Comparison of ENCODE assay signal across 39 cellular contexts in genomic region chr21:19792004-19792403, GRCh38.
"Had no signal": no experiment of that assay in that cellular context is flagged by ENCODE, and none has a peak within 500 bp of the region (broad histone marks: within the 10 kb centered on the region; RNA-seq: fewer than 3 reads in every experiment).

No MANE protein-coding gene starts in this region.

- H3K36me3 Mint-ChIP-seq: activated CD4-positive, alpha-beta memory T cell treated with anti-CD3 and anti-CD28 coated beads for 36 hours; activated naive CD8-positive, alpha-beta T cell treated with anti-CD3 and anti-CD28 coated beads for 36 hours; brain had no signal

- H3K27me3 Mint-ChIP-seq: activated B cell treated with CpG ODN at 0.5 μM for 24 hours; activated CD4-positive, alpha-beta memory T cell treated with anti-CD3 and anti-CD28 coated beads for 36 hours; activated CD4-positive, alpha-beta T cell treated with anti-CD3 and anti-CD28 coated beads, Interleukin-2, amount 10 ng/mL, durations not matched to agents 24 days and 14 days; activated CD8-positive, alpha-beta T cell treated with anti-CD3 and anti-CD28 coated beads for 36 hours; activated naive CD8-positive, alpha-beta T cell treated with anti-CD3 and anti-CD28 coated beads for 36 hours; activated T-helper 17 cell treated with anti-CD3 and anti-CD28 coated beads, Interleukin-2, amount 50 U/mL, for 72 hours; central memory CD8-positive, alpha-beta T cell had no signal

- FAIRE-seq: astrocyte, bronchial epithelial cell, TTC549 had no signal

- H3K36me3 ChIP-seq: adrenal gland, cardiac muscle cell had no signal

- DNase-seq: activated B cell treated with CpG ODN at 0.5 μM for 24 hours; activated CD4-positive, alpha-beta memory T cell treated with anti-CD3 and anti-CD28 coated beads for 36 hours; activated CD4-positive, alpha-beta T cell treated with anti-CD3 and anti-CD28 coated beads for 4 hours; activated CD4-positive, alpha-beta T cell treated with anti-CD3 and anti-CD28 coated beads, Interleukin-2, amount 10 ng/mL, durations not matched to agents 24 days and 14 days; activated CD4-positive, alpha-beta T cell treated with anti-CD3 and anti-CD28 coated beads, Interleukin-2, amount 50 U/mL, for 1 hour; activated CD4-positive, alpha-beta T cell treated with anti-CD3 and anti-CD28 coated beads, Interleukin-2, amount 50 U/mL, for 4 hours; activated CD4-positive, CD25-positive, alpha-beta regulatory T cell treated with anti-CD3 and anti-CD28 coated beads, Interleukin-2, amount 50 U/mL, for 72 hours; activated CD8-positive, alpha-beta memory T cell treated with anti-CD3 and anti-CD28 coated beads, Interleukin-2, amount 50 U/mL, for 4 hours; activated CD8-positive, alpha-beta T cell treated with anti-CD3 and anti-CD28 coated beads for 36 hours; activated effector memory CD4-positive, alpha-beta T cell treated with anti-CD3 and anti-CD28 coated beads, Interleukin-2, amount 50 U/mL, for 16 hours; activated gamma-delta T cell treated with Interleukin-2 at 50 U/mL for 16 hours; activated naive CD4-positive, alpha-beta T cell; activated naive CD4-positive, alpha-beta T cell treated with anti-CD3 and anti-CD28 coated beads for 36 hours; activated naive CD4-positive, alpha-beta T cell treated with anti-CD3 and anti-CD28 coated beads, Interleukin-2, amount 50 U/mL, for 16 hours; activated naive CD8-positive, alpha-beta T cell treated with anti-CD3 and anti-CD28 coated beads for 36 hours; activated T-cell treated with anti-CD3 and anti-CD28 coated beads for 4 hours; activated T-cell treated with anti-CD3 and anti-CD28 coated beads, Interleukin-2, amount 50 U/mL, for 1 hour; activated T-cell treated with anti-CD3 and anti-CD28 coated beads, Interleukin-2, amount 50 U/mL, for 4 hours; activated T-cell treated with anti-CD3 and anti-CD28 coated beads, Interleukin-2, amount 50 U/mL, for 72 hours; adrenal gland; amniotic stem cell; aorta; caudate nucleus; cerebellar nuclear complex; T-helper 1 cell; T-helper 2 cell; T-helper 9 cell had no signal

- H3K27ac ChIP-seq: adrenal gland, cardiac muscle cell, VCaP had no signal

- H3K9me3 Mint-ChIP-seq: brain had no signal

- H3K4me3 ChIP-seq: adrenal gland, cardiac muscle cell had no signal

- H3K9me3 ChIP-seq: adrenal gland had no signal

- H3K4me1 Mint-ChIP-seq: activated B cell treated with CpG ODN at 0.5 μM for 24 hours; activated CD4-positive, alpha-beta T cell treated with anti-CD3 and anti-CD28 coated beads, Interleukin-2, amount 10 ng/mL, durations not matched to agents 24 days and 14 days; activated naive CD8-positive, alpha-beta T cell treated with anti-CD3 and anti-CD28 coated beads for 36 hours; activated T-helper 17 cell treated with anti-CD3 and anti-CD28 coated beads, Interleukin-2, amount 50 U/mL, for 72 hours; brain; central memory CD8-positive, alpha-beta T cell had no signal

- ATAC-seq: activated CD8-positive, alpha-beta T cell treated with anti-CD3 and anti-CD28 coated beads for 36 hours; activated naive CD4-positive, alpha-beta T cell treated with anti-CD3 and anti-CD28 coated beads, Interleukin-2, amount 50 U/mL, for 72 hours; activated T-cell treated with anti-CD3 and anti-CD28 coated beads, Interleukin-2, amount 50 U/mL, for 4 hours; activated T-cell treated with anti-CD3 and anti-CD28 coated beads, Interleukin-2, amount 50 U/mL, for 72 hours; activated T-helper 17 cell treated with anti-CD3 and anti-CD28 coated beads, Interleukin-2, amount 50 U/mL, for 72 hours had no signal

- H3K4me3 Mint-ChIP-seq: activated B cell treated with CpG ODN at 0.5 μM for 24 hours; activated CD4-positive, alpha-beta memory T cell treated with anti-CD3 and anti-CD28 coated beads for 36 hours; activated CD4-positive, alpha-beta T cell treated with anti-CD3 and anti-CD28 coated beads, Interleukin-2, amount 10 ng/mL, durations not matched to agents 24 days and 14 days; activated CD8-positive, alpha-beta T cell treated with anti-CD3 and anti-CD28 coated beads for 36 hours; activated naive CD4-positive, alpha-beta T cell treated with anti-CD3 and anti-CD28 coated beads for 36 hours; activated naive CD8-positive, alpha-beta T cell treated with anti-CD3 and anti-CD28 coated beads for 36 hours; activated T-cell treated with anti-CD3 and anti-CD28 coated beads, Interleukin-2, amount 50 U/mL, for 4 hours; activated T-cell treated with anti-CD3 and anti-CD28 coated beads, Interleukin-2, amount 50 U/mL, for 72 hours; activated T-helper 1 cell treated with anti-CD3 and anti-CD28 coated beads, Interleukin-12 subunit alpha, Interleukin-12 subunit beta, Interleukin-2, Interleukin-4 antibody, amounts not matched to agents 30 ng/mL and 10 ng/mL and 1 ng/mL, durations not matched to agents 14 hours and 24 hours and 36 hours; activated T-helper 17 cell treated with anti-CD3 and anti-CD28 coated beads, Interleukin-2, amount 50 U/mL, for 72 hours; brain; central memory CD8-positive, alpha-beta T cell; T-helper 1 cell treated with Interleukin-12 subunit alpha and Interleukin-12 subunit beta and Interleukin-4 antibody, amounts not matched to agents 30 μg/mL and 1 μg/mL, for 36 hours; T-helper 2 cell treated with Interferon-gamma antibody and Interleukin-4, amounts not matched to agents 5 μg/mL and 100 μg/mL, for 36 hours had no signal

- H3K27ac Mint-ChIP-seq: activated B cell treated with CpG ODN at 0.5 μM for 24 hours; activated CD4-positive, alpha-beta memory T cell treated with anti-CD3 and anti-CD28 coated beads for 36 hours; activated CD4-positive, alpha-beta T cell treated with anti-CD3 and anti-CD28 coated beads, Interleukin-2, amount 10 ng/mL, durations not matched to agents 24 days and 14 days; activated CD8-positive, alpha-beta T cell treated with anti-CD3 and anti-CD28 coated beads for 36 hours; activated naive CD4-positive, alpha-beta T cell treated with anti-CD3 and anti-CD28 coated beads for 36 hours; activated naive CD4-positive, alpha-beta T cell treated with anti-CD3 and anti-CD28 coated beads, Interleukin-2, amount 50 U/mL, for 72 hours; activated naive CD8-positive, alpha-beta T cell treated with anti-CD3 and anti-CD28 coated beads for 36 hours; activated T-cell treated with anti-CD3 and anti-CD28 coated beads, Interleukin-2, amount 50 U/mL, for 72 hours; activated T-helper 1 cell treated with anti-CD3 and anti-CD28 coated beads, Interleukin-12 subunit alpha, Interleukin-12 subunit beta, Interleukin-2, Interleukin-4 antibody, amounts not matched to agents 30 ng/mL and 10 ng/mL and 1 ng/mL, durations not matched to agents 14 hours and 24 hours and 36 hours; activated T-helper 17 cell treated with anti-CD3 and anti-CD28 coated beads, Interleukin-2, amount 50 U/mL, for 72 hours; brain; T-helper 1 cell treated with Interleukin-12 subunit alpha and Interleukin-12 subunit beta and Interleukin-4 antibody, amounts not matched to agents 30 μg/mL and 1 μg/mL, for 36 hours; T-helper 2 cell treated with Interferon-gamma antibody and Interleukin-4, amounts not matched to agents 5 μg/mL and 100 μg/mL, for 36 hours had no signal

- H3K4me1 ChIP-seq: adrenal gland had no signal

- H3K27me3 ChIP-seq: adrenal gland, cardiac muscle cell had no signal
